ENCODE assay signal across 1 cellular context in the genomic region with DNA sequence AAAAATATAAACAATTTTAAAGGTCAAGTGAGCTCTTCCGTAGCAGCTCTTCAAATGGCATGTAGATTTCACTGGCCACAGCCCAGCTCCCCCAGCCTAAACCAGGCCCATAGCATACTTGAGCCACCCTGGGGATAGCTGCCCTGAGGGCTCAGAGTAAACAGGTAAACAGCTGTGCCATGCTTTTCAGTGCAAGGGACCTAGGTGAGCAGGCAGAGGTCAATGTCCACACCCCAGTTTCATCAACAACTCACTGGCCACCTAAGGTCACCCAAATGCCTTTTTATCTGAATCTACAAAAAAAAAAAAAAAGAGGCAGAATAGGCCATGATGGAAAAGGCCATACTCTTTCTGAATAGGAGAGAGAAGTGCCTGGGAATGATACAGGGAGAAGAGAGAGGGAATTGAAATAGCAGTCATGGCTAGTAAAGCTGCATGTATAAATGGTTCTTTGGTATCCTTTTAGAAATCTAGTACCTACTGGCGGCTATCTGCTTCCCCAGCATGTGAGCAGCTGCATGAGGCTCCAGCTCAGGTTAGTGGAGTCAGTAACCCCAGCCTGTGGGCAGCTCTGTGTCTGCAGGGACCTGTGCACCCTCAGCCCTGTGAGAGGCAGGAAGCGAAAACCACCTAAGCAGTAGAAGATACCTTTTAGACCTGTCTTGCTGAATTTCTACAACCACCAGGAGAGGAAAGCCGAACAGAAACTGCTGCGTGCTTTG.
TF ChIP-seq lines count a peak whose summit lies in the region.

No MANE protein-coding gene starts in this region.

TF ChIP-seq in HepG2, 621 proteins besides CTCF, POLR2A, EP300 and RAD21 (continued from another document and continues in another):
- TF ChIP-seq, protein P1, sequence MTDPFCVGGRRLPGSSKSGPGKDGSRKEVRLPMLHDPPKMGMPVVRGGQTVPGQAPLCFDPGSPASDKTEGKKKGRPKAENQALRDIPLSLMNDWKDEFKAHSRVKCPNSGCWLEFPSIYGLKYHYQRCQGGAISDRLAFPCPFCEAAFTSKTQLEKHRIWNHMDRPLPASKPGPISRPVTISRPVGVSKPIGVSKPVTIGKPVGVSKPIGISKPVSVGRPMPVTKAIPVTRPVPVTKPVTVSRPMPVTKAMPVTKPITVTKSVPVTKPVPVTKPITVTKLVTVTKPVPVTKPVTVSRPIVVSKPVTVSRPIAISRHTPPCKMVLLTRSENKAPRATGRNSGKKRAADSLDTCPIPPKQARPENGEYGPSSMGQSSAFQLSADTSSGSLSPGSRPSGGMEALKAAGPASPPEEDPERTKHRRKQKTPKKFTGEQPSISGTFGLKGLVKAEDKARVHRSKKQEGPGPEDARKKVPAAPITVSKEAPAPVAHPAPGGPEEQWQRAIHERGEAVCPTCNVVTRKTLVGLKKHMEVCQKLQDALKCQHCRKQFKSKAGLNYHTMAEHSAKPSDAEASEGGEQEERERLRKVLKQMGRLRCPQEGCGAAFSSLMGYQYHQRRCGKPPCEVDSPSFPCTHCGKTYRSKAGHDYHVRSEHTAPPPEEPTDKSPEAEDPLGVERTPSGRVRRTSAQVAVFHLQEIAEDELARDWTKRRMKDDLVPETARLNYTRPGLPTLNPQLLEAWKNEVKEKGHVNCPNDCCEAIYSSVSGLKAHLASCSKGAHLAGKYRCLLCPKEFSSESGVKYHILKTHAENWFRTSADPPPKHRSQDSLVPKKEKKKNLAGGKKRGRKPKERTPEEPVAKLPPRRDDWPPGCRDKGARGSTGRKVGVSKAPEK (CRISPR knock-in tag; IDR thresholded peaks at IDR 0.05; ENCODE audit: borderline replicate concordance): no peak
- TF ChIP-seq, protein P2, sequence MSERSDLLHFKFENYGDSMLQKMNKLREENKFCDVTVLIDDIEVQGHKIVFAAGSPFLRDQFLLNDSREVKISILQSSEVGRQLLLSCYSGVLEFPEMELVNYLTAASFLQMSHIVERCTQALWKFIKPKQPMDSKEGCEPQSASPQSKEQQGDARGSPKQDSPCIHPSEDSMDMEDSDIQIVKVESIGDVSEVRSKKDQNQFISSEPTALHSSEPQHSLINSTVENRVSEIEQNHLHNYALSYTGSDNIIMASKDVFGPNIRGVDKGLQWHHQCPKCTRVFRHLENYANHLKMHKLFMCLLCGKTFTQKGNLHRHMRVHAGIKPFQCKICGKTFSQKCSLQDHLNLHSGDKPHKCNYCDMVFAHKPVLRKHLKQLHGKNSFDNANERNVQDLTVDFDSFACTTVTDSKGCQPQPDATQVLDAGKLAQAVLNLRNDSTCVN (CRISPR knock-in tag; IDR thresholded peaks at IDR 0.05; ENCODE audit: borderline replicate concordance): peak; percentile 49
- TF ChIP-seq PRPF4 (IDR thresholded peaks at IDR 0.05; ENCODE audit: low read depth, low read length, poor library complexity, severe bottlenecking) (no peak), ZBTB8A (CRISPR knock-in tag; IDR thresholded peaks at IDR 0.05; ENCODE audit: borderline replicate concordance, low read depth) (no peak), MEIS2 (CRISPR knock-in tag; IDR thresholded peaks at IDR 0.05) (no peak), FOXJ3 (CRISPR knock-in tag; IDR thresholded peaks at IDR 0.05; ENCODE audit: borderline replicate concordance) (peak; percentile 89), ZNF431 (CRISPR knock-in tag; IDR thresholded peaks at IDR 0.05; ENCODE audit: borderline replicate concordance, low read depth) (no peak), HNF4A (CRISPR knock-in tag; IDR thresholded peaks at IDR 0.05) (peak; percentile 94), RBFOX2 (IDR thresholded peaks at IDR 0.05; ENCODE audit: low read depth, low read length) (peak; percentile 33; the same call in 1 of the 2 replicates), MBNL3 (CRISPR knock-in tag; conservative IDR thresholded peaks at IDR 0.05) (no peak), DR1 (CRISPR knock-in tag; IDR thresholded peaks at IDR 0.05) (no peak), ZNF343 (CRISPR knock-in tag; IDR thresholded peaks at IDR 0.05) (no peak), SKI (IDR thresholded peaks at IDR 0.05; ENCODE audit: partially characterized antibody) (peak; percentile 43), ZNF292 (CRISPR knock-in tag; IDR thresholded peaks at IDR 0.05; ENCODE audit: borderline replicate concordance, low read depth) (peak; percentile 90), ZNF720 (CRISPR knock-in tag; IDR thresholded peaks at IDR 0.05) (no peak)
- TF ChIP-seq, protein P3, sequence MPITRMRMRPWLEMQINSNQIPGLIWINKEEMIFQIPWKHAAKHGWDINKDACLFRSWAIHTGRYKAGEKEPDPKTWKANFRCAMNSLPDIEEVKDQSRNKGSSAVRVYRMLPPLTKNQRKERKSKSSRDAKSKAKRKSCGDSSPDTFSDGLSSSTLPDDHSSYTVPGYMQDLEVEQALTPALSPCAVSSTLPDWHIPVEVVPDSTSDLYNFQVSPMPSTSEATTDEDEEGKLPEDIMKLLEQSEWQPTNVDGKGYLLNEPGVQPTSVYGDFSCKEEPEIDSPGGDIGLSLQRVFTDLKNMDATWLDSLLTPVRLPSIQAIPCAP (CRISPR knock-in tag; IDR thresholded peaks at IDR 0.05; ENCODE audit: low read depth): no peak
- TF ChIP-seq, protein P4, sequence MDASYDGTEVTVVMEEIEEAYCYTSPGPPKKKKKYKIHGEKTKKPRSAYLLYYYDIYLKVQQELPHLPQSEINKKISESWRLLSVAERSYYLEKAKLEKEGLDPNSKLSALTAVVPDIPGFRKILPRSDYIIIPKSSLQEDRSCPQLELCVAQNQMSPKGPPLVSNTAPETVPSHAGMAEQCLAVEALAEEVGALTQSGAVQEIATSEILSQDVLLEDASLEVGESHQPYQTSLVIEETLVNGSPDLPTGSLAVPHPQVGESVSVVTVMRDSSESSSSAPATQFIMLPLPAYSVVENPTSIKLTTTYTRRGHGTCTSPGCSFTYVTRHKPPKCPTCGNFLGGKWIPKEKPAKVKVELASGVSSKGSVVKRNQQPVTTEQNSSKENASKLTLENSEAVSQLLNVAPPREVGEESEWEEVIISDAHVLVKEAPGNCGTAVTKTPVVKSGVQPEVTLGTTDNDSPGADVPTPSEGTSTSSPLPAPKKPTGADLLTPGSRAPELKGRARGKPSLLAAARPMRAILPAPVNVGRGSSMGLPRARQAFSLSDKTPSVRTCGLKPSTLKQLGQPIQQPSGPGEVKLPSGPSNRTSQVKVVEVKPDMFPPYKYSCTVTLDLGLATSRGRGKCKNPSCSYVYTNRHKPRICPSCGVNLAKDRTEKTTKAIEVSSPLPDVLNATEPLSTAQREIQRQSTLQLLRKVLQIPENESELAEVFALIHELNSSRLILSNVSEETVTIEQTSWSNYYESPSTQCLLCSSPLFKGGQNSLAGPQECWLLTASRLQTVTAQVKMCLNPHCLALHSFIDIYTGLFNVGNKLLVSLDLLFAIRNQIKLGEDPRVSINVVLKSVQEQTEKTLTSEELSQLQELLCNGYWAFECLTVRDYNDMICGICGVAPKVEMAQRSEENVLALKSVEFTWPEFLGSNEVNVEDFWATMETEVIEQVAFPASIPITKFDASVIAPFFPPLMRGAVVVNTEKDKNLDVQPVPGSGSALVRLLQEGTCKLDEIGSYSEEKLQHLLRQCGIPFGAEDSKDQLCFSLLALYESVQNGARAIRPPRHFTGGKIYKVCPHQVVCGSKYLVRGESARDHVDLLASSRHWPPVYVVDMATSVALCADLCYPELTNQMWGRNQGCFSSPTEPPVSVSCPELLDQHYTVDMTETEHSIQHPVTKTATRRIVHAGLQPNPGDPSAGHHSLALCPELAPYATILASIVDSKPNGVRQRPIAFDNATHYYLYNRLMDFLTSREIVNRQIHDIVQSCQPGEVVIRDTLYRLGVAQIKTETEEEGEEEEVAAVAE (CRISPR knock-in tag; IDR thresholded peaks at IDR 0.05; ENCODE audit: borderline replicate concordance): no peak; the same call in 1 of the 2 replicates
- TF ChIP-seq, protein P5, sequence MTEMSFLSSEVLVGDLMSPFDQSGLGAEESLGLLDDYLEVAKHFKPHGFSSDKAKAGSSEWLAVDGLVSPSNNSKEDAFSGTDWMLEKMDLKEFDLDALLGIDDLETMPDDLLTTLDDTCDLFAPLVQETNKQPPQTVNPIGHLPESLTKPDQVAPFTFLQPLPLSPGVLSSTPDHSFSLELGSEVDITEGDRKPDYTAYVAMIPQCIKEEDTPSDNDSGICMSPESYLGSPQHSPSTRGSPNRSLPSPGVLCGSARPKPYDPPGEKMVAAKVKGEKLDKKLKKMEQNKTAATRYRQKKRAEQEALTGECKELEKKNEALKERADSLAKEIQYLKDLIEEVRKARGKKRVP (CRISPR knock-in tag; IDR thresholded peaks at IDR 0.05): no peak
- TF ChIP-seq, protein P6, sequence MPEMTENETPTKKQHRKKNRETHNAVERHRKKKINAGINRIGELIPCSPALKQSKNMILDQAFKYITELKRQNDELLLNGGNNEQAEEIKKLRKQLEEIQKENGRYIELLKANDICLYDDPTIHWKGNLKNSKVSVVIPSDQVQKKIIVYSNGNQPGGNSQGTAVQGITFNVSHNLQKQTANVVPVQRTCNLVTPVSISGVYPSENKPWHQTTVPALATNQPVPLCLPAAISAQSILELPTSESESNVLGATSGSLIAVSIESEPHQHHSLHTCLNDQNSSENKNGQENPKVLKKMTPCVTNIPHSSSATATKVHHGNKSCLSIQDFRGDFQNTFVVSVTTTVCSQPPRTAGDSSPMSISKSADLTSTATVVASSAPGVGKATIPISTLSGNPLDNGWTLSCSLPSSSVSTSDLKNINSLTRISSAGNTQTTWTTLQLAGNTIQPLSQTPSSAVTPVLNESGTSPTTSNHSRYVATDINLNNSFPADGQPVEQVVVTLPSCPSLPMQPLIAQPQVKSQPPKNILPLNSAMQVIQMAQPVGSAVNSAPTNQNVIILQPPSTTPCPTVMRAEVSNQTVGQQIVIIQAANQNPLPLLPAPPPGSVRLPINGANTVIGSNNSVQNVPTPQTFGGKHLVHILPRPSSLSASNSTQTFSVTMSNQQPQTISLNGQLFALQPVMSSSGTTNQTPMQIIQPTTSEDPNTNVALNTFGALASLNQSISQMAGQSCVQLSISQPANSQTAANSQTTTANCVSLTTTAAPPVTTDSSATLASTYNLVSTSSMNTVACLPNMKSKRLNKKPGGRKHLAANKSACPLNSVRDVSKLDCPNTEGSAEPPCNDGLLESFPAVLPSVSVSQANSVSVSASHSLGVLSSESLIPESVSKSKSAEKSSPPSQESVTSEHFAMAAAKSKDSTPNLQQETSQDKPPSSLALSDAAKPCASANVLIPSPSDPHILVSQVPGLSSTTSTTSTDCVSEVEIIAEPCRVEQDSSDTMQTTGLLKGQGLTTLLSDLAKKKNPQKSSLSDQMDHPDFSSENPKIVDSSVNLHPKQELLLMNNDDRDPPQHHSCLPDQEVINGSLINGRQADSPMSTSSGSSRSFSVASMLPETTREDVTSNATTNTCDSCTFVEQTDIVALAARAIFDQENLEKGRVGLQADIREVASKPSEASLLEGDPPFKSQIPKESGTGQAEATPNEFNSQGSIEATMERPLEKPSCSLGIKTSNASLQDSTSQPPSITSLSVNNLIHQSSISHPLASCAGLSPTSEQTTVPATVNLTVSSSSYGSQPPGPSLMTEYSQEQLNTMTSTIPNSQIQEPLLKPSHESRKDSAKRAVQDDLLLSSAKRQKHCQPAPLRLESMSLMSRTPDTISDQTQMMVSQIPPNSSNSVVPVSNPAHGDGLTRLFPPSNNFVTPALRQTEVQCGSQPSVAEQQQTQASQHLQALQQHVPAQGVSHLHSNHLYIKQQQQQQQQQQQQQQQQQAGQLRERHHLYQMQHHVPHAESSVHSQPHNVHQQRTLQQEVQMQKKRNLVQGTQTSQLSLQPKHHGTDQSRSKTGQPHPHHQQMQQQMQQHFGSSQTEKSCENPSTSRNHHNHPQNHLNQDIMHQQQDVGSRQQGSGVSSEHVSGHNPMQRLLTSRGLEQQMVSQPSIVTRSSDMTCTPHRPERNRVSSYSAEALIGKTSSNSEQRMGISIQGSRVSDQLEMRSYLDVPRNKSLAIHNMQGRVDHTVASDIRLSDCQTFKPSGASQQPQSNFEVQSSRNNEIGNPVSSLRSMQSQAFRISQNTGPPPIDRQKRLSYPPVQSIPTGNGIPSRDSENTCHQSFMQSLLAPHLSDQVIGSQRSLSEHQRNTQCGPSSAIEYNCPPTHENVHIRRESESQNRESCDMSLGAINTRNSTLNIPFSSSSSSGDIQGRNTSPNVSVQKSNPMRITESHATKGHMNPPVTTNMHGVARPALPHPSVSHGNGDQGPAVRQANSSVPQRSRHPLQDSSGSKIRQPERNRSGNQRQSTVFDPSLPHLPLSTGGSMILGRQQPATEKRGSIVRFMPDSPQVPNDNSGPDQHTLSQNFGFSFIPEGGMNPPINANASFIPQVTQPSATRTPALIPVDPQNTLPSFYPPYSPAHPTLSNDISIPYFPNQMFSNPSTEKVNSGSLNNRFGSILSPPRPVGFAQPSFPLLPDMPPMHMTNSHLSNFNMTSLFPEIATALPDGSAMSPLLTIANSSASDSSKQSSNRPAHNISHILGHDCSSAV (CRISPR knock-in tag; IDR thresholded peaks at IDR 0.05; ENCODE audit: borderline replicate concordance): 0 out of 2 replicates have a peak, but pooled peaks have one; percentile 35
- TF ChIP-seq, protein P7, sequence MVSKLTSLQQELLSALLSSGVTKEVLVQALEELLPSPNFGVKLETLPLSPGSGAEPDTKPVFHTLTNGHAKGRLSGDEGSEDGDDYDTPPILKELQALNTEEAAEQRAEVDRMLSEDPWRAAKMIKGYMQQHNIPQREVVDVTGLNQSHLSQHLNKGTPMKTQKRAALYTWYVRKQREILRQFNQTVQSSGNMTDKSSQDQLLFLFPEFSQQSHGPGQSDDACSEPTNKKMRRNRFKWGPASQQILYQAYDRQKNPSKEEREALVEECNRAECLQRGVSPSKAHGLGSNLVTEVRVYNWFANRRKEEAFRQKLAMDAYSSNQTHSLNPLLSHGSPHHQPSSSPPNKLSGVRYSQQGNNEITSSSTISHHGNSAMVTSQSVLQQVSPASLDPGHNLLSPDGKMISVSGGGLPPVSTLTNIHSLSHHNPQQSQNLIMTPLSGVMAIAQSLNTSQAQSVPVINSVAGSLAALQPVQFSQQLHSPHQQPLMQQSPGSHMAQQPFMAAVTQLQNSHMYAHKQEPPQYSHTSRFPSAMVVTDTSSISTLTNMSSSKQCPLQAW (CRISPR knock-in tag; IDR thresholded peaks at IDR 0.05): peak; percentile 87
- TF ChIP-seq, protein P8, sequence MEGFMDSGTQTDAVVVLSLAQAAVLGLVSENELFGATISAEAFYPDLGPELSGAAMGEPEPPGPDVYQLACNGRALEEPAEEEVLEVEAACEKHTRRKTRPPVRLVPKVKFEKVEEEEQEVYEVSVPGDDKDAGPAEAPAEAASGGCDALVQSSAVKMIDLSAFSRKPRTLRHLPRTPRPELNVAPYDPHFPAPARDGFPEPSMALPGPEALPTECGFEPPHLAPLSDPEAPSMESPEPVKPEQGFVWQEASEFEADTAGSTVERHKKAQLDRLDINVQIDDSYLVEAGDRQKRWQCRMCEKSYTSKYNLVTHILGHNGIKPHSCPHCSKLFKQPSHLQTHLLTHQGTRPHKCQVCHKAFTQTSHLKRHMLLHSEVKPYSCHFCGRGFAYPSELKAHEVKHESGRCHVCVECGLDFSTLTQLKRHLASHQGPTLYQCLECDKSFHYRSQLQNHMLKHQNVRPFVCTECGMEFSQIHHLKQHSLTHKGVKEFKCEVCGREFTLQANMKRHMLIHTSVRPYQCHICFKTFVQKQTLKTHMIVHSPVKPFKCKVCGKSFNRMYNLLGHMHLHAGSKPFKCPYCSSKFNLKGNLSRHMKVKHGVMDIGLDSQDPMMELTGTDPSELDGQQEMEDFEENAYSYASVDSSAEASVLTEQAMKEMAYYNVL (CRISPR knock-in tag; IDR thresholded peaks at IDR 0.05; ENCODE audit: borderline replicate concordance): peak; percentile 47; the same call in 1 of the 2 replicates
